In genomic region chr16:51286272-51286671, GRCh38 we compare ENCODE assay signal across 25 cellular contexts.
"Had no signal": no experiment of that assay in that cellular context is flagged by ENCODE, and none has a peak within 500 bp of the region (broad histone marks: within the 10 kb centered on the region; RNA-seq: fewer than 3 reads in every experiment).

No MANE protein-coding gene starts in this region.

- H3K4me3 ChIP-seq: esophagus squamous epithelium, gastrocnemius medialis, heart right ventricle, left lung, lower lobe of right lung, mucosa of descending colon had no signal

- H3K36me3 ChIP-seq: esophagus squamous epithelium, gastrocnemius medialis, heart right ventricle, left lung, lower lobe of right lung had no signal

- H3K27ac ChIP-seq: epithelial cell of prostate, esophagus squamous epithelium, gastrocnemius medialis, heart right ventricle, left lung, lower lobe of right lung had no signal

- FAIRE-seq: colon, islet of Langerhans, keratinocyte had no signal

- H3K4me1 ChIP-seq: esophagus squamous epithelium, gastrocnemius medialis, heart right ventricle, left lung, lower lobe of right lung had no signal

- DNase-seq: cortex of kidney; effector CD8-positive, alpha-beta T cell; effector memory CD8-positive, alpha-beta T cell; endodermal cell; erythroblast; esophagus squamous epithelium; foreskin fibroblast; foreskin melanocyte; gastrocnemius medialis; glutamatergic neuron; head of caudate nucleus; heart right ventricle; hippocampal formation; kidney glomerular epithelial cell; left colon; left lung; left ventricle myocardium superior; lower lobe of right lung; mesenchymal stem cell; mucosa of descending colon; naive thymus-derived CD4-positive, alpha-beta T cell had no signal

- H3K27me3 ChIP-seq: esophagus squamous epithelium, gastrocnemius medialis, heart right ventricle, left lung had no signal

- H3K9me3 ChIP-seq: esophagus squamous epithelium, gastrocnemius medialis, heart right ventricle, left lung, lower lobe of right lung, mucosa of descending colon had no signal
